28 cellular contexts compared by ENCODE assay signal in genomic region chr18:685438-685837, GRCh38. TPM values are rescaled to one million over a fixed set of nuclear protein-coding genes. Genes with fewer than 3 reads are reported as not detected.
DNase-seq lines count a peak whose midpoint lies in the region; ATAC-seq and TF ChIP-seq lines count a peak whose summit lies in the region.
"Had no signal": no experiment of that assay in that cellular context is flagged by ENCODE, and none has a peak within 500 bp of the region (broad histone marks: within the 10 kb centered on the region; RNA-seq: fewer than 3 reads in every experiment).

No MANE protein-coding gene starts in this region.

- POLR2A ChIA-PET in MCF 10A (lab: Yijun Ruan, JAX) = interaction anchor here (1.8 kb wide), 1 partner anchor 17 kb away, joined by 5 read pairs; no protein-coding TSS in a partner anchor
- POLR2A ChIA-PET in RWPE1 (lab: Yijun Ruan, JAX; ENCODE audit: low non-redundant PET) = no interaction called here

- no peak for TF ChIP-seq POLR2A in erythroblast (IDR thresholded peaks at IDR 0.05; ENCODE audit: low read length)

- intact Hi-C loops in mammary epithelial cell (cut with micrococcal nuclease) (no loop called here), MCF 10A (cut with micrococcal nuclease) (no loop called here)
- intact Hi-C loops in activated T-helper 1 cell treated with anti-CD3 and anti-CD28 coated beads, Interleukin-12 subunit alpha, Interleukin-12 subunit beta, Interleukin-2, Interleukin-4 antibody, amounts not matched to agents 30 ng/mL and 10 ng/mL and 1 ng/mL, durations not matched to agents 14 hours and 24 hours and 36 hours (cut with micrococcal nuclease) = no loop called here

- no peak overlapping the region for H3K9ac ChIP-seq in mammary epithelial cell (ENCODE audit: insufficient read depth, low read length)

- DNase-seq in mammary epithelial cell (no peak), MCF 10A (ENCODE audit: unreplicated experiment) (no peak), RWPE1 (ENCODE audit: low spot score) (peak; percentile 41), erythroblast (lab: John Stamatoyannopoulos, UW) (peak; percentile 57 to 63)
- no peak for DNase-seq in activated T-helper 1 cell treated with anti-CD3 and anti-CD28 coated beads, Interleukin-12 subunit alpha, Interleukin-12 subunit beta, Interleukin-2, Interleukin-4 antibody, amounts not matched to agents 30 ng/mL and 10 ng/mL and 1 ng/mL, durations not matched to agents 14 hours and 24 hours and 36 hours (ENCODE audit: low spot score)
- DNase-seq: activated CD4-positive, alpha-beta T cell treated with anti-CD3 and anti-CD28 coated beads for 4 hours; activated gamma-delta T cell; activated naive CD8-positive, alpha-beta T cell treated with anti-CD3 and anti-CD28 coated beads for 36 hours; activated T-cell treated with anti-CD3 and anti-CD28 coated beads, Interleukin-2, amount 50 U/mL, for 24 hours; AML-193; CD4-positive, CD25-positive, alpha-beta regulatory T cell; colonic mucosa; effector CD4-positive, alpha-beta T cell; left ventricle myocardium inferior; MG63; NCI-H1417; NCI-H2029; NCI-H524 treated with DMSO at 0.1 percent for 48 hours; PC-9; testis had no signal

- in situ Hi-C loops in mammary epithelial cell (cut with MboI; ENCODE audit: low sequenced_read_pairs in 2 of 2) = no loop called here

- no peaks in the 10 kb centered on the region for H3K9me3 ChIP-seq in mammary epithelial cell (replicated peaks; ENCODE audit: insufficient read depth, low read length)
- H3K9me3 ChIP-seq: ascending aorta, colonic mucosa, left ventricle myocardium inferior, MG63, testis had no signal

- H4K20me1 ChIP-seq in mammary epithelial cell (ENCODE audit: insufficient read depth, low read length) = no peaks in the 10 kb centered on the region

- TF ChIP-seq CTCF in mammary epithelial cell (conservative IDR thresholded peaks at IDR 0.05 in 1 of 2, IDR thresholded peaks at IDR 0.05 in 1 of 2; ENCODE audit: extremely low read depth in 1 of 2, insufficient read depth in 1 of 2, low read depth in 1 of 2, low read length in 2 of 2) (no peak), MCF 10A (IDR thresholded peaks at IDR 0.05; ENCODE audit: unreplicated experiment) (no peak), RWPE1 (conservative IDR thresholded peaks at IDR 0.05; ENCODE audit: low read depth) (no peak)

- H3K27ac ChIP-seq in mammary epithelial cell (ENCODE audit: insufficient read depth, low read depth, low read length) (no peak overlapping the region), RWPE1 (no peak overlapping the region)
- H3K27ac ChIP-seq: ascending aorta, cardiac muscle cell, colonic mucosa, epithelial cell of prostate, left ventricle myocardium inferior, PC-9, testis had no signal

- no peak overlapping the region for H3K27ac Mint-ChIP-seq in MCF 10A (ENCODE audit: low read depth, unreplicated experiment)
- H3K27ac Mint-ChIP-seq in activated T-helper 1 cell treated with anti-CD3 and anti-CD28 coated beads, Interleukin-12 subunit alpha, Interleukin-12 subunit beta, Interleukin-2, Interleukin-4 antibody, amounts not matched to agents 30 ng/mL and 10 ng/mL and 1 ng/mL, durations not matched to agents 14 hours and 24 hours and 36 hours = no peak overlapping the region
- H3K27ac Mint-ChIP-seq: activated naive CD8-positive, alpha-beta T cell treated with anti-CD3 and anti-CD28 coated beads for 36 hours had no signal

- 100% methylated on average over 3 of the region's 3 CpGs for WGBS in mammary epithelial cell (ENCODE audit: low coverage, missing lambda C conversion rate)

- no peak for ATAC-seq in HG03196 (IDR thresholded peaks at IDR 0.05; ENCODE audit: unreplicated experiment)
- no peak for ATAC-seq in HG03175 (IDR thresholded peaks at IDR 0.05; ENCODE audit: unreplicated experiment)
- ATAC-seq: Right ventricle myocardium inferior had no signal

- BruUV-seq in mammary epithelial cell (replicated peaks; lab: Mats Ljungman, UMichigan) (TSS peak; percentile 8), MCF 10A (replicated peaks; lab: Mats Ljungman, UMichigan) (no TSS peak)

- H3K27me3 ChIP-seq in mammary epithelial cell (ENCODE audit: insufficient read depth, low read length) = no peaks in the 10 kb centered on the region
- H3K27me3 ChIP-seq: ascending aorta, cardiac muscle cell, colonic mucosa, MG63, testis had no signal

- H3K36me3 ChIP-seq in mammary epithelial cell (ENCODE audit: insufficient read depth, low read length) = peaks cover 36% of the 10 kb centered on the region
- H3K36me3 ChIP-seq: colonic mucosa, MG63 had no signal

- no peak overlapping the region for H3K4me2 ChIP-seq in mammary epithelial cell (ENCODE audit: insufficient read depth, low read depth, low read length)
- H3K4me2 ChIP-seq: PC-9, smooth muscle cell had no signal

- dilution Hi-C loops in mammary epithelial cell (cut with HindIII; ENCODE audit: low sequenced_read_pairs) = no loop called here

- no peaks in the 10 kb centered on the region for H3K9me3 Mint-ChIP-seq in MCF 10A (ENCODE audit: unreplicated experiment)
- H3K9me3 Mint-ChIP-seq in activated T-helper 1 cell treated with anti-CD3 and anti-CD28 coated beads, Interleukin-12 subunit alpha, Interleukin-12 subunit beta, Interleukin-2, Interleukin-4 antibody, amounts not matched to agents 30 ng/mL and 10 ng/mL and 1 ng/mL, durations not matched to agents 14 hours and 24 hours and 36 hours = no peaks in the 10 kb centered on the region
- H3K9me3 Mint-ChIP-seq: activated naive CD8-positive, alpha-beta T cell treated with anti-CD3 and anti-CD28 coated beads for 36 hours; activated T-cell treated with anti-CD3 and anti-CD28 coated beads, Interleukin-2, amount 50 U/mL, for 24 hours; CD4-positive, CD25-positive, alpha-beta regulatory T cell; stimulated activated naive CD8-positive, alpha-beta T cell treated with anti-CD3 and anti-CD28 coated beads, Interleukin-15, Interleukin-2, amounts not matched to agents 100 ng/mL and 50 ng/mL, for 24 hours had no signal

- no peaks in the 10 kb centered on the region for H3K27me3 Mint-ChIP-seq in MCF 10A (ENCODE audit: insufficient read depth, unreplicated experiment)
- no peaks in the 10 kb centered on the region for H3K27me3 Mint-ChIP-seq in activated T-helper 1 cell treated with anti-CD3 and anti-CD28 coated beads, Interleukin-12 subunit alpha, Interleukin-12 subunit beta, Interleukin-2, Interleukin-4 antibody, amounts not matched to agents 30 ng/mL and 10 ng/mL and 1 ng/mL, durations not matched to agents 14 hours and 24 hours and 36 hours (ENCODE audit: insufficient read depth)
- H3K27me3 Mint-ChIP-seq: activated naive CD8-positive, alpha-beta T cell treated with anti-CD3 and anti-CD28 coated beads for 36 hours; activated T-cell treated with anti-CD3 and anti-CD28 coated beads, Interleukin-2, amount 50 U/mL, for 24 hours; CD4-positive, CD25-positive, alpha-beta regulatory T cell; stimulated activated naive CD8-positive, alpha-beta T cell treated with anti-CD3 and anti-CD28 coated beads, Interleukin-15, Interleukin-2, amounts not matched to agents 100 ng/mL and 50 ng/mL, for 24 hours had no signal

- H3K4me3 ChIP-seq in mammary epithelial cell (replicated peaks in 1 of 3; ENCODE audit: insufficient read depth in 1 of 3, low read depth in 2 of 3, low read length in 3 of 3) = no peak overlapping the region
- H3K4me3 ChIP-seq: ascending aorta, cardiac muscle cell, colonic mucosa, left ventricle myocardium inferior, MG63, PC-9, smooth muscle cell, testis had no signal

- H3K36me3 Mint-ChIP-seq in MCF 10A (ENCODE audit: insufficient read depth, unreplicated experiment) = peaks cover 87% of the 10 kb centered on the region
- H3K36me3 Mint-ChIP-seq in activated T-helper 1 cell treated with anti-CD3 and anti-CD28 coated beads, Interleukin-12 subunit alpha, Interleukin-12 subunit beta, Interleukin-2, Interleukin-4 antibody, amounts not matched to agents 30 ng/mL and 10 ng/mL and 1 ng/mL, durations not matched to agents 14 hours and 24 hours and 36 hours (ENCODE audit: low read depth) = peaks cover 50% of the 10 kb centered on the region

- H3K4me1 Mint-ChIP-seq in MCF 10A (ENCODE audit: insufficient read depth, unreplicated experiment) = peaks cover 6% of the 10 kb centered on the region
- H3K4me1 Mint-ChIP-seq in activated T-helper 1 cell treated with anti-CD3 and anti-CD28 coated beads, Interleukin-12 subunit alpha, Interleukin-12 subunit beta, Interleukin-2, Interleukin-4 antibody, amounts not matched to agents 30 ng/mL and 10 ng/mL and 1 ng/mL, durations not matched to agents 14 hours and 24 hours and 36 hours (ENCODE audit: low read depth) = peaks cover 25% of the 10 kb centered on the region

- no peak overlapping the region for H3K4me3 Mint-ChIP-seq in MCF 10A (ENCODE audit: unreplicated experiment)
- H3K4me3 Mint-ChIP-seq in activated T-helper 1 cell treated with anti-CD3 and anti-CD28 coated beads, Interleukin-12 subunit alpha, Interleukin-12 subunit beta, Interleukin-2, Interleukin-4 antibody, amounts not matched to agents 30 ng/mL and 10 ng/mL and 1 ng/mL, durations not matched to agents 14 hours and 24 hours and 36 hours = no peak overlapping the region
- H3K4me3 Mint-ChIP-seq: activated naive CD8-positive, alpha-beta T cell treated with anti-CD3 and anti-CD28 coated beads for 36 hours; activated T-cell treated with anti-CD3 and anti-CD28 coated beads, Interleukin-2, amount 50 U/mL, for 24 hours; CD4-positive, CD25-positive, alpha-beta regulatory T cell; stimulated activated naive CD8-positive, alpha-beta T cell treated with anti-CD3 and anti-CD28 coated beads, Interleukin-15, Interleukin-2, amounts not matched to agents 100 ng/mL and 50 ng/mL, for 24 hours had no signal

- H2AFZ ChIP-seq in mammary epithelial cell (ENCODE audit: low read depth, low read length) = no peak overlapping the region
- H2AFZ ChIP-seq: PC-9 had no signal

- H3K79me2 ChIP-seq in mammary epithelial cell (ENCODE audit: insufficient read depth, low read length) = no peaks in the 10 kb centered on the region

- CTCF ChIA-PET in mammary epithelial cell (lab: Charles Lee; ENCODE audit: low non-redundant PET) = no interaction called here
- CTCF ChIA-PET in MCF 10A (lab: Yijun Ruan, JAX) = interaction anchor here (0.6 to 1.5 kb wide), 5 partner anchors 50 to 154 kb away, joined by 3 to 8 read pairs (median 3); no protein-coding TSS in a partner anchor
- CTCF ChIA-PET in RWPE1 (lab: Yijun Ruan, JAX) = interaction anchor here (0.5 to 0.6 kb wide), 2 partner anchors 99 to 122 kb away, joined by 3 read pairs; no protein-coding TSS in a partner anchor

- H3K4me1 ChIP-seq in mammary epithelial cell (ENCODE audit: insufficient read depth, low read length) = no peaks in the 10 kb centered on the region
- H3K4me1 ChIP-seq: ascending aorta, colonic mucosa, left ventricle myocardium inferior, testis had no signal

RNA-seq across cellular contexts. Expression of gene ENOSF1, which starts 27.0 kb away (rescaled TPM):
- total RNA-seq in mammary epithelial cell (10 to 100 TPM; 24.5 to 78.7 TPM), MCF 10A (2022) (106 and 111 TPM in 2 replicates)
- 16.4 TPM for polyA plus RNA-seq in mammary epithelial cell
- polyA minus RNA-seq in mammary epithelial cell = 121 TPM
- 84.4 and 96.1 TPM in 2 replicates for total RNA-seq in activated T-helper 1 cell treated with anti-CD3 and anti-CD28 coated beads, Interleukin-12 subunit alpha, Interleukin-12 subunit beta, Interleukin-2, Interleukin-4 antibody, amounts not matched to agents 30 ng/mL and 10 ng/mL and 1 ng/mL, durations not matched to agents 14 hours and 24 hours and 36 hours

RNA-seq across cellular contexts. Expression of gene TYMS, which starts 28.0 kb away (rescaled TPM):
- total RNA-seq in mammary epithelial cell = 100 to 1,000 TPM in 1 of 2 donors, 1 to 10 TPM in 1; 6.8 to 114 TPM
- polyA plus RNA-seq in mammary epithelial cell = 85.9 TPM
- polyA minus RNA-seq in mammary epithelial cell = 79.6 TPM
- total RNA-seq in MCF 10A (2022) = 22.4 and 57.0 TPM in 2 replicates
- total RNA-seq in activated T-helper 1 cell treated with anti-CD3 and anti-CD28 coated beads, Interleukin-12 subunit alpha, Interleukin-12 subunit beta, Interleukin-2, Interleukin-4 antibody, amounts not matched to agents 30 ng/mL and 10 ng/mL and 1 ng/mL, durations not matched to agents 14 hours and 24 hours and 36 hours = 246 and 257 TPM in 2 replicates

Comparison
In these comparisons a context has a peak if more than half of its experiments do, and no peak if none do; other contexts are left out.
1. DNase-seq: peak in RWPE1 (single experiment) and erythroblast (2 of 2); none in mammary epithelial cell (single experiment), MCF 10A (single experiment) and activated T-helper 1 cell treated with anti-CD3 and anti-CD28 coated beads, Interleukin-12 subunit alpha, Interleukin-12 subunit beta, Interleukin-2, Interleukin-4 antibody, amounts not matched to agents 30 ng/mL and 10 ng/mL and 1 ng/mL, durations not matched to agents 14 hours and 24 hours and 36 hours (single experiment).